Comparison of ENCODE assay signal across 1 cellular context in the genomic region with DNA sequence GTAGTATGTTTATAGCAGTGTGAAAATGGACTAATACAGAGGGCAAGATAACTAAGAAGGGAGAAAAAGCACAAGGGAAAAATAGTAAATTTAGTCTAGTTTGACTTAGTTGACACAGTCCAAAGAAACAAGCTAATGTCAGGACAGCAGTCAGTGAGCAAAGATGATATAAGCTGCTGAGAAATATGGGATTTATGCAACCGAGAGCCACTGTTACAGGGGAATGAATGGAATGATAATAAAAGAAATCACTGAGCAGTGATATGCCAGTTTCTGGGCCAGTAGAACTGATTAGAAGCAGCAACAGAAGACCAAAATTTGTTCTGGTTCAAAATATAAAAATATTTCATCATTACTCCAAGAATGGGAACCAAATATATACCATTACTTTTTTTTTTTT.
TF ChIP-seq lines count a peak whose summit lies in the region.

No MANE protein-coding gene starts in this region.

TF ChIP-seq in IMR-90, 13 proteins besides CTCF, POLR2A, EP300 and RAD21 (continued from another document):
- TF ChIP-seq MAZ (IDR thresholded peaks at IDR 0.05; ENCODE audit: borderline replicate concordance, low read depth, low read length): no peak
TF ChIP-seq in IMR-90: peak in this region for 2.
